Comparison of ENCODE assay signal across 1 cellular context in the genomic region with DNA sequence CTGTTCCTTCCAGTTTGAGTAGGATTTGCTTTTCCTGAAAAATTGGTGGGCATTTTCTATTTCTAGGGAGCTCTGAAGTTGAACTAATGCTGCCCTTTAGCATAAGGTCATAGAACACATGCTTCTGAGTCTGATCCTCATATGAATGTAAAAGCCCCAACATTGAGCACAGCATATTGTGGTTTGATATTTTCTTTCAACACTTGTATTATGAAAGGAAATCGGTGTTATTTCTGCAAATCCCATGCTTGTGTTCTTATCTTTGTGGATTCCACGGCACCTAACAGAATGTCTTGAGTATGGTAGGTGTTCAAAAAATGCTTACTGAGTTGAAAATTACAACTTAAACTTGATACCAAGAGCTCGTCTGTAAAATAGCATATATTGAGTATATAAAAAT.
TF ChIP-seq lines count a peak whose summit lies in the region.

No MANE protein-coding gene starts in this region.

TF ChIP-seq in GM23338, 12 proteins besides CTCF, POLR2A, EP300 and RAD21 (continued from another document):
- TF ChIP-seq, protein P1, sequence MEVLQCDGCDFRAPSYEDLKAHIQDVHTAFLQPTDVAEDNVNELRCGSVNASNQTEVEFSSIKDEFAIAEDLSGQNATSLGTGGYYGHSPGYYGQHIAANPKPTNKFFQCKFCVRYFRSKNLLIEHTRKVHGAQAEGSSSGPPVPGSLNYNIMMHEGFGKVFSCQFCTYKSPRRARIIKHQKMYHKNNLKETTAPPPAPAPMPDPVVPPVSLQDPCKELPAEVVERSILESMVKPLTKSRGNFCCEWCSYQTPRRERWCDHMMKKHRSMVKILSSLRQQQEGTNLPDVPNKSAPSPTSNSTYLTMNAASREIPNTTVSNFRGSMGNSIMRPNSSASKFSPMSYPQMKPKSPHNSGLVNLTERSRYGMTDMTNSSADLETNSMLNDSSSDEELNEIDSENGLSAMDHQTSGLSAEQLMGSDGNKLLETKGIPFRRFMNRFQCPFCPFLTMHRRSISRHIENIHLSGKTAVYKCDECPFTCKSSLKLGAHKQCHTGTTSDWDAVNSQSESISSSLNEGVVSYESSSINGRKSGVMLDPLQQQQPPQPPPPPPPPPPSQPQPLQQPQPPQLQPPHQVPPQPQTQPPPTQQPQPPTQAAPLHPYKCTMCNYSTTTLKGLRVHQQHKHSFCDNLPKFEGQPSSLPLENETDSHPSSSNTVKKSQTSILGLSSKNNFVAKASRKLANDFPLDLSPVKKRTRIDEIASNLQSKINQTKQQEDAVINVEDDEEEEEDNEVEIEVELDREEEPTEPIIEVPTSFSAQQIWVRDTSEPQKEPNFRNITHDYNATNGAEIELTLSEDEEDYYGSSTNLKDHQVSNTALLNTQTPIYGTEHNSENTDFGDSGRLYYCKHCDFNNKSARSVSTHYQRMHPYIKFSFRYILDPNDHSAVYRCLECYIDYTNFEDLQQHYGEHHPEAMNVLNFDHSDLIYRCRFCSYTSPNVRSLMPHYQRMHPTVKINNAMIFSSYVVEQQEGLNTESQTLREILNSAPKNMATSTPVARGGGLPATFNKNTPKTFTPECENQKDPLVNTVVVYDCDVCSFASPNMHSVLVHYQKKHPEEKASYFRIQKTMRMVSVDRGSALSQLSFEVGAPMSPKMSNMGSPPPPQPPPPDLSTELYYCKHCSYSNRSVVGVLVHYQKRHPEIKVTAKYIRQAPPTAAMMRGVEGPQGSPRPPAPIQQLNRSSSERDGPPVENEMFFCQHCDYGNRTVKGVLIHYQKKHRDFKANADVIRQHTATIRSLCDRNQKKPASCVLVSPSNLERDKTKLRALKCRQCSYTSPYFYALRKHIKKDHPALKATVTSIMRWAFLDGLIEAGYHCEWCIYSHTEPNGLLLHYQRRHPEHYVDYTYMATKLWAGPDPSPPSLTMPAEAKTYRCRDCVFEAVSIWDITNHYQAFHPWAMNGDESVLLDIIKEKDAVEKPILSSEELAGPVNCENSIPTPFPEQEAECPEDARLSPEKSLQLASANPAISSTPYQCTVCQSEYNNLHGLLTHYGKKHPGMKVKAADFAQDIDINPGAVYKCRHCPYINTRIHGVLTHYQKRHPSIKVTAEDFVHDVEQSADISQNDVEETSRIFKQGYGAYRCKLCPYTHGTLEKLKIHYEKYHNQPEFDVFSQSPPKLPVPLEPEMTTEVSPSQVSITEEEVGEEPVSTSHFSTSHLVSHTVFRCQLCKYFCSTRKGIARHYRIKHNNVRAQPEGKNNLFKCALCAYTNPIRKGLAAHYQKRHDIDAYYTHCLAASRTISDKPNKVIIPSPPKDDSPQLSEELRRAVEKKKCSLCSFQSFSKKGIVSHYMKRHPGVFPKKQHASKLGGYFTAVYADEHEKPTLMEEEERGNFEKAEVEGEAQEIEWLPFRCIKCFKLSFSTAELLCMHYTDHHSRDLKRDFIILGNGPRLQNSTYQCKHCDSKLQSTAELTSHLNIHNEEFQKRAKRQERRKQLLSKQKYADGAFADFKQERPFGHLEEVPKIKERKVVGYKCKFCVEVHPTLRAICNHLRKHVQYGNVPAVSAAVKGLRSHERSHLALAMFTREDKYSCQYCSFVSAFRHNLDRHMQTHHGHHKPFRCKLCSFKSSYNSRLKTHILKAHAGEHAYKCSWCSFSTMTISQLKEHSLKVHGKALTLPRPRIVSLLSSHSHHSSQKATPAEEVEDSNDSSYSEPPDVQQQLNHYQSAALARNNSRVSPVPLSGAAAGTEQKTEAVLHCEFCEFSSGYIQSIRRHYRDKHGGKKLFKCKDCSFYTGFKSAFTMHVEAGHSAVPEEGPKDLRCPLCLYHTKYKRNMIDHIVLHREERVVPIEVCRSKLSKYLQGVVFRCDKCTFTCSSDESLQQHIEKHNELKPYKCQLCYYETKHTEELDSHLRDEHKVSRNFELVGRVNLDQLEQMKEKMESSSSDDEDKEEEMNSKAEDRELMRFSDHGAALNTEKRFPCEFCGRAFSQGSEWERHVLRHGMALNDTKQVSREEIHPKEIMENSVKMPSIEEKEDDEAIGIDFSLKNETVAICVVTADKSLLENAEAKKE (CRISPR knock-in tag; IDR thresholded peaks at IDR 0.05): no peak
- TF ChIP-seq JUNB (IDR thresholded peaks at IDR 0.05; ENCODE audit: unreplicated experiment) (no peak), EZH2 (IDR thresholded peaks at IDR 0.05; ENCODE audit: low read depth, unreplicated experiment) (no peak), NANOG (IDR thresholded peaks at IDR 0.05; ENCODE audit: borderline replicate concordance) (no peak), EZH2phosphoT487 (IDR thresholded peaks at IDR 0.05; ENCODE audit: unreplicated experiment) (no peak), CREB1 (CRISPR knock-in tag; IDR thresholded peaks at IDR 0.05; ENCODE audit: low read depth) (no peak)
